Comparison of ENCODE assay signal across 8 cellular contexts in the genomic region with DNA sequence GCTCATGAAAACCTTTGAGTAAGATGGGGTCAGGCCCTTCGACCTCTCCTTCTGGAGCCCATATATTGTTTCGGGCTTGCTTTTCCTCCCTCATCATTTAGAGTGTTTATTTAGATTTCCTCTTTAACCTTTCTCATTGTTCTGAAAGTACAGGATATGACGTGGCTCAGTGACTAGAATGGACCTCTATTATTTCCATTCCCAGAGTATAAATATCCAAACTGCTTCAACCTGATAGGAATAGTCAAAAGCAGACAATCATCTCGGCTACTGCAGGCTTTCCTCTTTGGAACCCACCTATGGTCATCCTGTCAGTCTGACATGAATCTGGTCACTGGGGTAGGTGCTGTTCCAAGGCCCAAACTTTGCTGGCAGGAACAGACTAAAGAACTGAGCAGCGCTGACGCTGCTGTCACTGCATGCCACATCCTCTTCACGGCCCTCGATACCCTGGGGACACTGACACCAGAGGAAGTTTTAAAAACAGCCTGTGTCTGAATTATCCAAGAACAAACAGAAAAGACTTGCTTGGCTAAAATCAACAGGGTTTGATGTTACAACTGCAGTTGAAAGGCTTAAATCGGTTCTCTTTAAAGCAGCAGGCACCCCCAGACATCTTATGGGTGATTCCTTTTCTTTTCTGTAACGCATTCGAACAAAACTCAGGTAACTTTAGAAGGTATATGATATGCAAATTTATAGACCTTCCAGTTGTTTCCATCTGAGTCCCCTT. TPM values are rescaled to one million over a fixed set of nuclear protein-coding genes. Genes with fewer than 3 reads are reported as not detected.
A peak's percentile ranks its signal among the peaks of the same experiment; 100 is the strongest.
DNase-seq lines count a peak whose midpoint lies in the region; ATAC-seq, FAIRE-seq and TF ChIP-seq lines count a peak whose summit lies in the region.

No MANE protein-coding gene starts in this region.

- peak; percentile 73 for ATAC-seq in HG03354 (IDR thresholded peaks at IDR 0.05; ENCODE audit: poor library complexity, severe bottlenecking, unreplicated experiment)

- no peaks in the 10 kb centered on the region for H3K79me2 ChIP-seq in parathyroid adenoma

- H3K9me3 Mint-ChIP-seq in activated CD4-positive, alpha-beta T cell treated with anti-CD3 and anti-CD28 coated beads, Interleukin-2, amount 10 ng/mL, durations not matched to agents 24 days and 14 days, result no peaks in the 10 kb centered on the region

- H3K4me1 ChIP-seq in BLaER1 (peaks cover 72% of the 10 kb centered on the region), parathyroid adenoma (no peaks in the 10 kb centered on the region)
- H3K4me1 ChIP-seq in effector memory CD4-positive, alpha-beta T cell (ENCODE audit: control insufficient read depth, insufficient read depth, low read length, poor library complexity, severe bottlenecking), result peaks cover 35% of the 10 kb centered on the region

- H3K36me3 ChIP-seq in BLaER1 (no peaks in the 10 kb centered on the region), parathyroid adenoma (ENCODE audit: control insufficient read depth, insufficient read depth, low read length) (no peaks in the 10 kb centered on the region)
- H3K36me3 ChIP-seq in effector memory CD4-positive, alpha-beta T cell (ENCODE audit: control insufficient read depth, insufficient read depth, low read length), result no peaks in the 10 kb centered on the region

- H3K4me2 ChIP-seq in BLaER1, result peak overlapping the region; percentile 89
- H3K4me2 ChIP-seq in parathyroid adenoma (ENCODE audit: low read length), result no peak overlapping the region

- in situ Hi-C loops in KBM-7 (cut with MboI; ENCODE audit: low pct_unique_long_range_greater_than_20kb, low sequenced_read_pairs), result no loop called here

- peak; percentile 92 for FAIRE-seq in GM19239 (lab: Jason Lieb, UNC)

- no peaks in the 10 kb centered on the region for H4K20me1 ChIP-seq in BLaER1

- peak overlapping the region; percentile 93 for H3K27ac Mint-ChIP-seq in activated CD4-positive, alpha-beta T cell treated with anti-CD3 and anti-CD28 coated beads, Interleukin-2, amount 10 ng/mL, durations not matched to agents 24 days and 14 days

- peaks cover 2% of the 10 kb centered on the region for H3K36me3 Mint-ChIP-seq in activated CD4-positive, alpha-beta T cell treated with anti-CD3 and anti-CD28 coated beads, Interleukin-2, amount 10 ng/mL, durations not matched to agents 24 days and 14 days (ENCODE audit: low read depth)

- peaks cover 54% of the 10 kb centered on the region for H3K4me1 Mint-ChIP-seq in activated CD4-positive, alpha-beta T cell treated with anti-CD3 and anti-CD28 coated beads, Interleukin-2, amount 10 ng/mL, durations not matched to agents 24 days and 14 days

- no peak for TF ChIP-seq CTCF in parathyroid adenoma (IDR thresholded peaks at IDR 0.05)

- H3K9me3 ChIP-seq in BLaER1 (no peaks in the 10 kb centered on the region), parathyroid adenoma (ENCODE audit: control insufficient read depth, low read length) (no peaks in the 10 kb centered on the region)
- no peaks in the 10 kb centered on the region for H3K9me3 ChIP-seq in effector memory CD4-positive, alpha-beta T cell (ENCODE audit: control insufficient read depth, low read length)

- no peak overlapping the region for H2AFZ ChIP-seq in parathyroid adenoma

- H3K27me3 ChIP-seq in BLaER1 (no peaks in the 10 kb centered on the region), parathyroid adenoma (ENCODE audit: control insufficient read depth, insufficient read depth, low read length) (no peaks in the 10 kb centered on the region)
- no peaks in the 10 kb centered on the region for H3K27me3 ChIP-seq in effector memory CD4-positive, alpha-beta T cell (replicated peaks; ENCODE audit: control insufficient read depth, insufficient read depth, low read length, poor library complexity, severe bottlenecking)

- DNase-seq in GM19239 (ENCODE audit: insufficient read length, low spot score), result no peak
- peak; percentile 90 for DNase-seq in activated CD4-positive, alpha-beta T cell treated with anti-CD3 and anti-CD28 coated beads, Interleukin-2, amount 10 ng/mL, durations not matched to agents 24 days and 14 days
- peak in 2 of 3 donors; percentile 34 to 40 for DNase-seq in effector memory CD4-positive, alpha-beta T cell
- DNase-seq in KBM-7, result no peak
- no peak for DNase-seq in A172 (ENCODE audit: low spot score)

- H3K27ac ChIP-seq in BLaER1 (peak overlapping the region; percentile 85), parathyroid adenoma (peak overlapping the region; percentile 72)
- H3K27ac ChIP-seq in effector memory CD4-positive, alpha-beta T cell (ENCODE audit: insufficient read depth, low read length, poor library complexity, severe bottlenecking), result peak overlapping the region; percentile 81

- peak overlapping the region; percentile 64 for H3K4me3 Mint-ChIP-seq in activated CD4-positive, alpha-beta T cell treated with anti-CD3 and anti-CD28 coated beads, Interleukin-2, amount 10 ng/mL, durations not matched to agents 24 days and 14 days

- intact Hi-C loops in activated CD4-positive, alpha-beta T cell treated with anti-CD3 and anti-CD28 coated beads, Interleukin-2, amount 10 ng/mL, durations not matched to agents 24 days and 14 days (cut with micrococcal nuclease), result loop anchor here (1.0 kb wide), 1 partner anchor 20 kb away; no protein-coding TSS in a partner anchor

- no peaks in the 10 kb centered on the region for H3K27me3 Mint-ChIP-seq in activated CD4-positive, alpha-beta T cell treated with anti-CD3 and anti-CD28 coated beads, Interleukin-2, amount 10 ng/mL, durations not matched to agents 24 days and 14 days

- H3K4me3 ChIP-seq in BLaER1 (peak overlapping the region; percentile 60), parathyroid adenoma (ENCODE audit: low read depth, low read length) (peak overlapping the region; percentile 12)
- H3K4me3 ChIP-seq in effector memory CD4-positive, alpha-beta T cell (ENCODE audit: insufficient read depth, low read depth, low read length, poor library complexity, severe bottlenecking), result peak overlapping the region; percentile 0

- peak overlapping the region; percentile 73 for H3K9ac ChIP-seq in BLaER1
- no peak overlapping the region for H3K9ac ChIP-seq in parathyroid adenoma

RNA-seq across cellular contexts. Expression of a gene that starts 5.0 kb away (rescaled TPM):
- 123 and 133 TPM in 2 replicates for total RNA-seq in activated CD4-positive, alpha-beta T cell treated with anti-CD3 and anti-CD28 coated beads, Interleukin-2, amount 10 ng/mL, durations not matched to agents 24 days and 14 days
- total RNA-seq in A172 (2014; rRNA removed; shearing (Covaris generic)), result 96.6 and 99.2 TPM in 2 replicates

RNA-seq across cellular contexts. Expression of a gene that starts 22.7 kb away (rescaled TPM):
- 4.1 and 5.2 TPM in 2 replicates for total RNA-seq in activated CD4-positive, alpha-beta T cell treated with anti-CD3 and anti-CD28 coated beads, Interleukin-2, amount 10 ng/mL, durations not matched to agents 24 days and 14 days
- 3.3 and 3.5 TPM in 2 replicates for total RNA-seq in A172 (2014; rRNA removed; shearing (Covaris generic))

Comparison
In these comparisons a context has a peak if more than half of its experiments do, and no peak if none do; other contexts are left out.
1. H3K4me3 ChIP-seq: peak in every context shown above with its lines; median percentile 60 in BLaER1; 12 in parathyroid adenoma; 0 in effector memory CD4-positive, alpha-beta T cell.
2. DNase-seq: peak in activated CD4-positive, alpha-beta T cell treated with anti-CD3 and anti-CD28 coated beads, Interleukin-2, amount 10 ng/mL, durations not matched to agents 24 days and 14 days (single experiment) and effector memory CD4-positive, alpha-beta T cell (2 of 3); none in GM19239 (single experiment), KBM-7 (single experiment) and A172 (single experiment).
3. Peak in every context shown above with its lines, with median percentiles within 50 percentile points of each other: H3K27ac ChIP-seq.